ENCODE assay signal across 19 cellular contexts in the genomic region with DNA sequence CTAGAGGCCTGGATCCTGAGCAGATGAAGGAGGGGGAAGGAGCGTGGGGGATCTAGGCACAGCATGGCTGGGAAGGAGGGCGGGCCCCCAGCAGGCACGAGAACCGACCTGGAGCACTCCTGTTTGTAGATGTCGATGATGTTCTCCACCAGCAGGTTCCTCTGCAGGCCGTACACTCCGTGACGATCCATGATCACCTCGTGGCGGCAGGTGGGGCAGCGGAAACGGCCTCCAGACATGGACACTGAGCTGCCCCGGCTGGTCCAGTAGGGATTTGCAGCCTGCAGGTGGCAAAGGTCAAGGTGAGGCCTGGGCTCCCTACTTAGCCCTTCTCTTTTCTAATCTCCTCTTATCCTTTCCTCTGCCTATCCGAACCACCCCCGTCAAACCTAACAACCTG. TPM values are rescaled to one million over a fixed set of nuclear protein-coding genes. Genes with fewer than 3 reads are reported as not detected.
DNase-seq lines count a peak whose midpoint lies in the region; ATAC-seq, FAIRE-seq and TF ChIP-seq lines count a peak whose summit lies in the region.
"Had no signal": no experiment of that assay in that cellular context is flagged by ENCODE, and none has a peak within 500 bp of the region (broad histone marks: within the 10 kb centered on the region; RNA-seq: fewer than 3 reads in every experiment).

No MANE protein-coding gene starts in this region.

- H2BK12ac ChIP-seq in H1 (ENCODE audit: low read depth, low read length): no peak overlapping the region

- H4K5ac ChIP-seq in H1 (ENCODE audit: insufficient read length, low read depth, low read length): no peak overlapping the region

- no peak overlapping the region for H2BK5ac ChIP-seq in H1 (ENCODE audit: low read depth, low read length)

- H2BK20ac ChIP-seq in H1 (ENCODE audit: low read length): no peak overlapping the region

- H3K9me3 Mint-ChIP-seq in mesothelial cell of epicardium: no peaks in the 10 kb centered on the region
- H3K9me3 Mint-ChIP-seq: CD8-positive, alpha-beta memory T cell had no signal

- peak overlapping the region; percentile 46; the same call in 1 of the 2 replicates for H4K8ac ChIP-seq in H1 (ENCODE audit: extremely low read depth, insufficient read depth, low read length)

- no peaks in the 10 kb centered on the region for H4K20me1 ChIP-seq in H1 (replicated peaks in 1 of 2; ENCODE audit: control insufficient read depth in 1 of 2, insufficient read depth in 2 of 2, low read length in 2 of 2)
- H4K20me1 ChIP-seq: BLaER1 treated with 17β-estradiol and CSF1 and Interleukin-3, amounts not matched to agents 10 nM and 100 nM had no signal

- H3K4me3 Mint-ChIP-seq in mesothelial cell of epicardium: no peak overlapping the region
- H3K4me3 Mint-ChIP-seq: CD8-positive, alpha-beta memory T cell had no signal

- no peaks in the 10 kb centered on the region for H3K36me3 Mint-ChIP-seq in mesothelial cell of epicardium
- H3K36me3 Mint-ChIP-seq: CD8-positive, alpha-beta memory T cell had no signal

- CTCF ChIA-PET in H1 (lab: Charles Lee; ENCODE audit: partially characterized antibody): interaction anchor here (0.5 to 5.4 kb wide), 6 partner anchors 11 to 79 kb away, joined by 3 to 32 read pairs (median 5); no protein-coding TSS in a partner anchor

- ATAC-seq in psoas muscle: peak in 1 of 4 donors; percentile 18
- no peak for ATAC-seq in mucosa of descending colon
- ATAC-seq: A549 had no signal

- no peaks in the 10 kb centered on the region for H3K27me3 Mint-ChIP-seq in mesothelial cell of epicardium (ENCODE audit: low read depth)

- TF ChIP-seq EP300 in H1 (IDR thresholded peaks at IDR 0.05; ENCODE audit: borderline replicate concordance in 1 of 2, low read depth in 2 of 2, low read length in 2 of 2): no peak

- H3K23me2 ChIP-seq in H1 (ENCODE audit: low read depth, low read length): no peaks in the 10 kb centered on the region

- H3K79me2 ChIP-seq in H1 (ENCODE audit: control insufficient read depth in 1 of 2, insufficient read depth in 2 of 2, low read length in 2 of 2): no peaks in the 10 kb centered on the region

- TF ChIP-seq CTCF in H1 (IDR thresholded peaks at IDR 0.05; ENCODE audit: control extremely low read depth in 1 of 3, insufficient read depth in 1 of 3, low read depth in 1 of 3, low read length in 3 of 3) (no peak), mesothelial cell of epicardium (IDR thresholded peaks at IDR 0.05; ENCODE audit: unreplicated experiment) (no peak), psoas muscle (IDR thresholded peaks at IDR 0.05) (peak; percentile 4), mucosa of descending colon (IDR thresholded peaks at IDR 0.05) (no peak)

- 91% methylated on average over 15 of the region's 15 CpGs; no CpG with 5 or more reads in 1 of the 2 experiments for WGBS in H1 (ENCODE audit: extremely low coverage in 1 of 2, insufficient coverage in 1 of 2, insufficient read length in 1 of 2, insufficient replicate concordance in 2 of 2, low coverage in 1 of 2, low lambda C conversion rate in 2 of 2, missing lambda C conversion rate in 1 of 2), 2 experiments
- WGBS in psoas muscle, 3 donors: 23 to 57% (median 29%) methylated on average over 15 of the region's 15 CpGs

- TF ChIP-seq RAD21 in H1 (IDR thresholded peaks at IDR 0.05 in 1 of 2, conservative IDR thresholded peaks at IDR 0.05 in 1 of 2; ENCODE audit: low read depth in 2 of 2, low read length in 2 of 2): no peak

- H3K9me3 ChIP-seq in H1 (ENCODE audit: insufficient read depth in 2 of 2, low read depth in 1 of 2, low read length in 1 of 2) (no peaks in the 10 kb centered on the region), psoas muscle (no peaks in the 10 kb centered on the region), mucosa of descending colon (no peaks in the 10 kb centered on the region)
- H3K9me3 ChIP-seq: A549; BLaER1 treated with 17β-estradiol and CSF1 and Interleukin-3, amounts not matched to agents 10 nM and 100 nM had no signal

- H3K27me3 ChIP-seq in H1 (replicated peaks in 1 of 4; ENCODE audit: control insufficient read depth in 3 of 4, extremely low read depth in 1 of 4, insufficient read depth in 3 of 4, low read length in 3 of 4) (no peaks in the 10 kb centered on the region), psoas muscle (ENCODE audit: insufficient read depth in 3 of 3, low read length in 2 of 3) (no peaks in the 10 kb centered on the region)
- H3K27me3 ChIP-seq: BLaER1 treated with 17β-estradiol and CSF1 and Interleukin-3, amounts not matched to agents 10 nM and 100 nM had no signal

- peak overlapping the region; percentile 34 for H3K27ac Mint-ChIP-seq in mesothelial cell of epicardium
- H3K27ac Mint-ChIP-seq: CD8-positive, alpha-beta memory T cell had no signal

- no peak overlapping the region for H2AK5ac ChIP-seq in H1 (ENCODE audit: low read depth, low read length)

- POLR2A ChIA-PET in H1 (lab: Charles Lee; ENCODE audit: partially characterized antibody): interaction anchor here (1.1 to 1.3 kb wide), 2 partner anchors 11 to 246 kb away, joined by 3 read pairs; a partner anchor contains a TSS

- DNase-seq in ELF-1 (ENCODE audit: low read depth, low spot score): peak; percentile 34
- DNase-seq in H1 (ENCODE audit: low read depth in 1 of 2, low spot score in 2 of 2): no peak
- no peak for DNase-seq in mesothelial cell of epicardium (ENCODE audit: low spot score in 2 of 2, unreplicated experiment in 2 of 2)
- DNase-seq in psoas muscle: peak in 1 of 2 donors; percentile 57
- DNase-seq in NCI-H1092 (lab: John Stamatoyannopoulos, UW): no peak
- no peak for DNase-seq in mucosa of descending colon
- DNase-seq in kidney tubule cell (ENCODE audit: low spot score): no peak
- DNase-seq: CD8-positive, alpha-beta memory T cell; DMS79; NCI-H1048; NCI-H1694; NCI-H2227 treated with DMSO at 0.1 percent for 48 hours; NCI-H524; PC-9 had no signal

- no peak overlapping the region for H2AFZ ChIP-seq in H1 (ENCODE audit: low read length)
- H2AFZ ChIP-seq: PC-9 had no signal

- no peak overlapping the region for H3K27ac ChIP-seq in H1 (ENCODE audit: low read depth, low read length)
- H3K27ac ChIP-seq in psoas muscle: peak overlapping the region; percentile 88
- H3K27ac ChIP-seq: A549; BLaER1 treated with 17β-estradiol and CSF1 and Interleukin-3, amounts not matched to agents 10 nM and 100 nM; KMS-11; PC-9 had no signal

- H3K18ac ChIP-seq in H1 (ENCODE audit: extremely low read depth, low read length): no peak overlapping the region

- no peak for FAIRE-seq in H1 (lab: Jason Lieb, UNC)
- FAIRE-seq: A549, D721Med had no signal

- no peak overlapping the region for H3K56ac ChIP-seq in H1 (replicated peaks; ENCODE audit: insufficient read length, low read depth, low read length)

- H3K4me1 ChIP-seq in H1 (replicated peaks in 1 of 4; ENCODE audit: control insufficient read depth in 3 of 4, insufficient read depth in 4 of 4, low read length in 3 of 4) (peaks cover 0 to 2% (median 0%) of the 10 kb centered on the region in 4 experiments; a peak in 1 of 7 replicates), psoas muscle (peaks cover 32% of the 10 kb centered on the region), mucosa of descending colon (ENCODE audit: low read depth) (no peaks in the 10 kb centered on the region)
- H3K4me1 ChIP-seq: A549; BLaER1 treated with 17β-estradiol and CSF1 and Interleukin-3, amounts not matched to agents 10 nM and 100 nM had no signal

- H3K79me1 ChIP-seq in H1 (ENCODE audit: low read depth, low read length): no peaks in the 10 kb centered on the region

- H3K4me1 Mint-ChIP-seq in mesothelial cell of epicardium: peaks cover 29% of the 10 kb centered on the region
- H3K4me1 Mint-ChIP-seq: CD8-positive, alpha-beta memory T cell had no signal

- H3K9ac ChIP-seq in H1 (replicated peaks in 1 of 4; ENCODE audit: extremely low read depth in 1 of 4, low read depth in 3 of 4, low read length in 3 of 4): no peak overlapping the region
- H3K9ac ChIP-seq: BLaER1 treated with 17β-estradiol and CSF1 and Interleukin-3, amounts not matched to agents 10 nM and 100 nM; KMS-11 had no signal

- no peak overlapping the region for H4K91ac ChIP-seq in H1 (replicated peaks; ENCODE audit: insufficient read length, low read length)

- H2BK120ac ChIP-seq in H1 (replicated peaks; ENCODE audit: low read depth, low read length): no peak overlapping the region

- no peak overlapping the region for H3K4ac ChIP-seq in H1 (replicated peaks; ENCODE audit: insufficient read length, low read depth, low read length)

- intact Hi-C loops in psoas muscle (cut with DNase I): loop anchor here in 1 of 2 donors (2.0 kb wide), 1 partner anchor 29 kb away; no protein-coding TSS in a partner anchor
- intact Hi-C loops in mucosa of descending colon (cut with DNase I, micrococcal nuclease): no loop called here

- H2BK15ac ChIP-seq in H1 (ENCODE audit: low read length): no peak overlapping the region

- H3K14ac ChIP-seq in H1 (ENCODE audit: insufficient read length): no peak overlapping the region

- no peak overlapping the region for H3K23ac ChIP-seq in H1 (ENCODE audit: insufficient read length)

- H3K4me3 ChIP-seq in H1 (ENCODE audit: extremely low read depth in 1 of 4, insufficient read depth in 2 of 4, low read depth in 3 of 4, low read length in 4 of 4) (no peak overlapping the region), psoas muscle (peak overlapping the region; percentile 72), mucosa of descending colon (no peak overlapping the region)
- H3K4me3 ChIP-seq: A549; BLaER1 treated with 17β-estradiol and CSF1 and Interleukin-3, amounts not matched to agents 10 nM and 100 nM; PC-9 had no signal

- H3K36me3 ChIP-seq in H1 (ENCODE audit: control insufficient read depth in 2 of 4, insufficient read depth in 4 of 4, low read length in 3 of 4) (no peaks in the 10 kb centered on the region), psoas muscle (ENCODE audit: insufficient read depth in 1 of 2, low read depth in 1 of 2) (peaks cover 6 to 44% of the 10 kb centered on the region in 2 donors), mucosa of descending colon (ENCODE audit: low read depth) (no peaks in the 10 kb centered on the region)
- H3K36me3 ChIP-seq: BLaER1 treated with 17β-estradiol and CSF1 and Interleukin-3, amounts not matched to agents 10 nM and 100 nM had no signal

- TF ChIP-seq POLR2A in H1 (IDR thresholded peaks at IDR 0.05; ENCODE audit: control extremely low read depth in 1 of 2, low read depth in 2 of 2, low read length in 2 of 2): no peak

- no peak overlapping the region for H3K4me2 ChIP-seq in H1 (ENCODE audit: insufficient read depth in 1 of 2, low read depth in 2 of 2, low read length in 2 of 2)
- H3K4me2 ChIP-seq: A549; BLaER1 treated with 17β-estradiol and CSF1 and Interleukin-3, amounts not matched to agents 10 nM and 100 nM; KMS-11; PC-9 had no signal

RNA-seq across cellular contexts. Expression of a gene that starts 1.3 kb away (rescaled TPM):
- total RNA-seq in H1 (2021; fragmentation: NEBNext Ultra II Directional; extraction: Animal tissue kit (Norgen Biotek cat#: 25700)): not detected in 2 replicates
- not detected in 2 replicates for polyA plus RNA-seq in H1 (2011; rRNA removed)
- polyA plus RNA-seq in H1 (2011; cell fraction: cytosol; rRNA removed): not detected
- polyA plus RNA-seq in H1 (2011; cell fraction: nucleus; rRNA removed): not detected
- polyA plus RNA-seq in H1 (2012, experiment 1 of 2): not detected in 4 replicates
- not detected for polyA plus RNA-seq in H1 (2012, experiment 2 of 2)
- not detected for polyA plus RNA-seq in H1 (2013, experiment 1 of 2)
- 0.04 TPM for polyA plus RNA-seq in H1 (2013, experiment 2 of 2)
- polyA minus RNA-seq in H1 (2011; rRNA and poly(A)+ RNA removed): not detected in 2 replicates
- polyA minus RNA-seq in H1 (2011; cell fraction: cytosol; rRNA and poly(A)+ RNA removed): not detected
- polyA minus RNA-seq in H1 (2011; cell fraction: nucleus; rRNA and poly(A)+ RNA removed): not detected
- 1.4 to 1.9 TPM (median 1.7 TPM) in 3 replicates for total RNA-seq in mesothelial cell of epicardium
- total RNA-seq in psoas muscle: 1,000 to 10,000 TPM in 1 of 4 donors, 100 to 1,000 TPM in 2, 10 to 100 TPM in 1; 74.2 to 2,937 (median 350) TPM
- polyA plus RNA-seq in psoas muscle: 1,000 to 10,000 TPM in 2 of 3 donors, 100 to 1,000 TPM in 1; 369 to 2,799 (median 1,951) TPM
- total RNA-seq in mucosa of descending colon: under 1 TPM in 2 of 3 donors, not detected in 1; 0.22 TPM
- total RNA-seq: CD8-positive, alpha-beta memory T cell; G401; PC-9 had no signal
- polyA plus RNA-seq: A549; CD8-positive, alpha-beta memory T cell had no signal

RNA-seq across cellular contexts. Expression of a gene that starts 20.2 kb away (rescaled TPM):
- total RNA-seq in H1 (2021; fragmentation: NEBNext Ultra II Directional; extraction: Animal tissue kit (Norgen Biotek cat#: 25700)): 0.19 TPM in 1 of 2 replicates, not detected in the other
- polyA plus RNA-seq in H1 (2011; rRNA removed) (0.76 and 0.78 TPM in 2 replicates), psoas muscle (1 to 10 TPM in 1 of 3 donors, under 1 TPM in 2; 0.21 to 1.2 (median 0.70) TPM)
- 0.58 TPM for polyA plus RNA-seq in H1 (2011; cell fraction: cytosol; rRNA removed)
- 0.57 TPM for polyA plus RNA-seq in H1 (2011; cell fraction: nucleus; rRNA removed)
- 0.07 to 0.81 TPM (median 0.43 TPM) in 4 replicates for polyA plus RNA-seq in H1 (2012, experiment 1 of 2)
- not detected for polyA plus RNA-seq in H1 (2012, experiment 2 of 2)
- 0.06 TPM for polyA plus RNA-seq in H1 (2013, experiment 1 of 2)
- polyA plus RNA-seq in H1 (2013, experiment 2 of 2): 0.09 TPM
- 0.88 TPM in 2 replicates for polyA minus RNA-seq in H1 (2011; rRNA and poly(A)+ RNA removed)
- not detected for polyA minus RNA-seq in H1 (2011; cell fraction: cytosol; rRNA and poly(A)+ RNA removed)
- 0.20 TPM for polyA minus RNA-seq in H1 (2011; cell fraction: nucleus; rRNA and poly(A)+ RNA removed)
- total RNA-seq in mesothelial cell of epicardium (9.2 to 10.7 TPM (median 10.3 TPM) in 3 replicates), psoas muscle (1 to 10 TPM in 3 of 4 donors, under 1 TPM in 1; 0.32 to 7.8 (median 4.2) TPM), mucosa of descending colon (under 1 TPM; 0.12 to 0.14 (median 0.13) TPM)
- total RNA-seq: CD8-positive, alpha-beta memory T cell; PC-9 had no signal
- polyA plus RNA-seq: A549; CD8-positive, alpha-beta memory T cell had no signal

RNA-seq across cellular contexts. Expression of a gene that starts 44.6 kb away (rescaled TPM):
- total RNA-seq in H1 (2021; fragmentation: NEBNext Ultra II Directional; extraction: Animal tissue kit (Norgen Biotek cat#: 25700)): 1.2 and 1.3 TPM in 2 replicates
- polyA plus RNA-seq in H1 (2011; rRNA removed): 0.89 and 2.0 TPM in 2 replicates
- polyA plus RNA-seq in H1 (2011; cell fraction: cytosol; rRNA removed): 1.2 TPM
- 3.4 TPM for polyA plus RNA-seq in H1 (2011; cell fraction: nucleus; rRNA removed)
- 0.34 to 0.88 TPM (median 0.71 TPM) in 4 replicates for polyA plus RNA-seq in H1 (2012, experiment 1 of 2)
- 0.60 TPM for polyA plus RNA-seq in H1 (2012, experiment 2 of 2)
- 0.41 TPM for polyA plus RNA-seq in H1 (2013, experiment 1 of 2)
- polyA plus RNA-seq in H1 (2013, experiment 2 of 2): 0.33 TPM
- polyA minus RNA-seq in H1 (2011; rRNA and poly(A)+ RNA removed): 2.3 and 2.8 TPM in 2 replicates
- not detected for polyA minus RNA-seq in H1 (2011; cell fraction: cytosol; rRNA and poly(A)+ RNA removed)
- polyA minus RNA-seq in H1 (2011; cell fraction: nucleus; rRNA and poly(A)+ RNA removed): 6.6 TPM
- total RNA-seq in mesothelial cell of epicardium: 6.9 to 8.2 TPM (median 7.1 TPM) in 3 replicates
- total RNA-seq in psoas muscle: 1 to 10 TPM in 3 of 4 donors, under 1 TPM in 1; 0.39 to 4.6 (median 2.1) TPM
- 1 to 10 TPM in 1 of 3 donors, under 1 TPM in 2; 0.61 to 1.1 (median 0.90) TPM for polyA plus RNA-seq in psoas muscle
- 1 to 10 TPM in 1 of 3 donors, under 1 TPM in 1, not detected in 1; 0.14 to 1.7 TPM for total RNA-seq in mucosa of descending colon
- total RNA-seq: CD8-positive, alpha-beta memory T cell had no signal
- polyA plus RNA-seq: CD8-positive, alpha-beta memory T cell had no signal

RNA-seq across cellular contexts. Expression of a gene that starts 45.5 kb away (rescaled TPM):
- total RNA-seq in H1 (2021; fragmentation: NEBNext Ultra II Directional; extraction: Animal tissue kit (Norgen Biotek cat#: 25700)): 4.5 and 5.2 TPM in 2 replicates
- polyA plus RNA-seq in H1 (2011; rRNA removed) (0.83 and 0.95 TPM in 2 replicates), psoas muscle (1 to 10 TPM; 1.4 to 5.8 (median 2.4) TPM)
- polyA plus RNA-seq in H1 (2011; cell fraction: cytosol; rRNA removed): 1.6 TPM
- polyA plus RNA-seq in H1 (2011; cell fraction: nucleus; rRNA removed): 1.2 TPM
- polyA plus RNA-seq in H1 (2012, experiment 1 of 2): 1.5 to 4.6 TPM (median 2.2 TPM) in 4 replicates
- polyA plus RNA-seq in H1 (2012, experiment 2 of 2): 0.37 TPM
- polyA plus RNA-seq in H1 (2013, experiment 1 of 2): 1.5 TPM
- 1.5 TPM for polyA plus RNA-seq in H1 (2013, experiment 2 of 2)
- polyA minus RNA-seq in H1 (2011; rRNA and poly(A)+ RNA removed): 4.8 and 5.8 TPM in 2 replicates
- 1.8 TPM for polyA minus RNA-seq in H1 (2011; cell fraction: cytosol; rRNA and poly(A)+ RNA removed)
- 3.8 TPM for polyA minus RNA-seq in H1 (2011; cell fraction: nucleus; rRNA and poly(A)+ RNA removed)
- total RNA-seq in mesothelial cell of epicardium (18.3 to 19.4 TPM (median 19.1 TPM) in 3 replicates), psoas muscle (1 to 10 TPM; 3.1 to 7.0 (median 5.3) TPM), mucosa of descending colon (10 to 100 TPM; 12.9 to 17.0 (median 15.0) TPM)

Comparison
In these comparisons a context has a peak if more than half of its experiments do, and no peak if none do; other contexts are left out.
1. RNA of a gene that starts 1.3 kb away (total RNA-seq): 74.2 to 2,937 TPM in psoas muscle; 1.4 to 1.9 TPM in mesothelial cell of epicardium, 0.22 TPM in mucosa of descending colon and not detected in H1; every median in the first group is over 10 times any median in the second.